In the genomic region with DNA sequence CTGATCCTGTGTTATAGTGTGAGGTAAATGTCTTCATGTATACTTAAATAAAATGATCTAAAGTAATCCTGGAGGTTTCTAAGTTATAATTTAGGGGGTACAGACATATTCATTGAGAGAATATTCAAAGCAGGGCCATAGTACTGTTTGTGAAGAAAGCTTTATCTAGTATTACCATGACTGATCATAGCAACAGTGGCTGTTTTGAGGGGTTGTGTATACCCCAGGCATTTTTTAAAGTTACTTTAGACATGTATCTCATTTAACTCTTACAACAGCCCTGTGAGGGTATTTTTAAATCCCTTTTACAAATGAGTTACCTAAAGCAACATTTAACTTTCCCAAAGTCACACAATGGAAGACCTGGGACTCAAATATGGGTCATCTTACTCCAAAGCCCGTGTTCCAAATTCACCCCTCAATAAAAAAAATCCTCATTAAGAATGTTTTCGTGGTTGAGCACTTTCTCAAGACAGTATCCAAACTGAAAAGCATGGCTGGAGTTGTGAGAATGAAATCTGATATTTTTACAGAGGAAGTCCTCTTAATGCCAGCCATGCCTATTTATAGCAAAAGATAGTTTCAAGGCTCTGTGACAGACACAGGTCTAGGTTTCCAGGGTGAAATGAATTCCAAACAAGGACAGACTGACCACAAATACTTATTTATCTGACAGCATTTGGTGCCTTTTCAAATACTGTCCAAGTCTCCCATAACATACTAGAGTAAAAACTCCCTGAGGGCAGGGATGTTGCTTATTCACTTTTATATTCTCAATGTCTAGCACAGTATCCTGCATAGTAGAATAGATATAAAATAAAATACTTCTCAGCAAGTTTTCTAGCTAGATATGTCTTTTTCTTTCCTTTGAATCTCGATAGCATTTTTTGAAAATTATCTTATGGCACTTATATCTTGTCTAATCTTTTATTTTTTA, we compare ENCODE assay signal across 9 cellular contexts. TPM values are rescaled to one million over a fixed set of nuclear protein-coding genes. Genes with fewer than 3 reads are reported as not detected.
A peak's percentile ranks its signal among the peaks of the same experiment; 100 is the strongest.
DNase-seq lines count a peak whose midpoint lies in the region; TF ChIP-seq lines count a peak whose summit lies in the region.
"Had no signal": no experiment of that assay in that cellular context is flagged by ENCODE, and none has a peak within 500 bp of the region (broad histone marks: within the 10 kb centered on the region; RNA-seq: fewer than 3 reads in every experiment).

No MANE protein-coding gene starts in this region.

- peaks cover 5% of the 10 kb centered on the region; the same call in 1 of the 2 replicates for H3F3A ChIP-seq in Loucy (ENCODE audit: low read depth)

- H3K27ac ChIP-seq in coronary artery (peak overlapping the region; percentile 79 to 92), trophoblast cell (ENCODE audit: low read depth, low read length) (peak overlapping the region; percentile 12)

- H3K9me3 ChIP-seq in Loucy (ENCODE audit: insufficient read depth, low read depth, low read length), result no peaks in the 10 kb centered on the region
- no peaks in the 10 kb centered on the region for H3K9me3 ChIP-seq in trophoblast cell (ENCODE audit: insufficient read depth, low read depth, low read length)

- no peak overlapping the region for H2AFZ ChIP-seq in Loucy (ENCODE audit: low read length)
- no peak overlapping the region for H2AFZ ChIP-seq in trophoblast cell (ENCODE audit: insufficient read depth, low read length, poor library complexity)

- no peak overlapping the region for H3K4ac ChIP-seq in trophoblast cell (ENCODE audit: low read depth, low read length)

- peak overlapping the region; percentile 9 for H3K4me2 ChIP-seq in Loucy (ENCODE audit: low read depth, low read length, poor library complexity, severe bottlenecking)
- H3K4me2 ChIP-seq in trophoblast cell (ENCODE audit: low read length), result no peak overlapping the region

- H3K14ac ChIP-seq in trophoblast cell (ENCODE audit: low read length), result no peak overlapping the region

- no peaks in the 10 kb centered on the region for H3K27me3 ChIP-seq in Loucy (ENCODE audit: insufficient read depth, low read length, poor library complexity, severe bottlenecking)
- no peaks in the 10 kb centered on the region for H3K27me3 ChIP-seq in trophoblast cell (ENCODE audit: insufficient read depth, low read length)

- H3K4me3 ChIP-seq in Loucy (ENCODE audit: low read length, poor library complexity, severe bottlenecking), result no peak overlapping the region
- no peak overlapping the region for H3K4me3 ChIP-seq in coronary artery
- no peak overlapping the region for H3K4me3 ChIP-seq in trophoblast cell (ENCODE audit: low read depth, low read length)

- TF ChIP-seq CTCF in Loucy (conservative IDR thresholded peaks at IDR 0.05; ENCODE audit: low read length) (no peak), coronary artery (IDR thresholded peaks at IDR 0.05) (no peak), GM20000 (IDR thresholded peaks at IDR 0.05; ENCODE audit: extremely low read depth, missing control alignments) (no peak)

- no peak overlapping the region for H4K8ac ChIP-seq in trophoblast cell (ENCODE audit: low read depth, low read length)

- H3K9me2 ChIP-seq in Loucy (replicated peaks; ENCODE audit: low read depth, low read length), result no peaks in the 10 kb centered on the region

- H3K79me1 ChIP-seq in trophoblast cell (ENCODE audit: low read length), result no peaks in the 10 kb centered on the region

- DNase-seq in GM03348 (ENCODE audit: low spot score) (peak; percentile 7), coronary artery (ENCODE audit: low spot score) (no peak), trophoblast cell (no peak), NCI-H2227 treated with DMSO at 0.1 percent for 48 hours (lab: John Stamatoyannopoulos, UW) (no peak), GM20000 (ENCODE audit: low spot score) (no peak), DMS79 (lab: John Stamatoyannopoulos, UW) (no peak)
- no peak for DNase-seq in activated CD4-positive, CD25-positive, alpha-beta regulatory T cell (lab: John Stamatoyannopoulos, UW)
- DNase-seq: NCI-H1694 treated with DMSO at 0.1 percent for 48 hours had no signal

- no peak overlapping the region for H3K23ac ChIP-seq in trophoblast cell (ENCODE audit: low read length)

- H4K12ac ChIP-seq in trophoblast cell (ENCODE audit: low read depth, low read length), result no peak overlapping the region

- WGBS in trophoblast cell (ENCODE audit: extremely low coverage, insufficient coverage, insufficient read length), result no CpG with 5 or more reads among the region's 3 CpGs

- H2AK5ac ChIP-seq in trophoblast cell (ENCODE audit: low read length), result no peak overlapping the region

- H3K9ac ChIP-seq in Loucy (ENCODE audit: low read depth, low read length, poor library complexity, severe bottlenecking), result no peak overlapping the region
- H3K9ac ChIP-seq in trophoblast cell (ENCODE audit: low read length), result no peak overlapping the region

- H3K79me2 ChIP-seq in Loucy (ENCODE audit: insufficient read depth, low read length) (no peaks in the 10 kb centered on the region), trophoblast cell (ENCODE audit: control insufficient read depth, insufficient read depth, low read length, poor library complexity) (peaks cover 2% of the 10 kb centered on the region)

- H3K4me1 ChIP-seq in Loucy (ENCODE audit: insufficient read depth, low read length, poor library complexity, severe bottlenecking), result peaks cover 33% of the 10 kb centered on the region
- H3K4me1 ChIP-seq in trophoblast cell (ENCODE audit: control insufficient read depth in 1 of 2, insufficient read depth in 2 of 2, low read length in 2 of 2), result peaks cover 2 to 3% of the 10 kb centered on the region in 2 experiments

- no peak overlapping the region for H3K18ac ChIP-seq in trophoblast cell (ENCODE audit: low read length)

- no peak overlapping the region for H2BK12ac ChIP-seq in trophoblast cell (ENCODE audit: low read length)

- H2BK120ac ChIP-seq in trophoblast cell (ENCODE audit: insufficient read depth, low read length, poor library complexity), result no peak overlapping the region

- no peak overlapping the region for H4K91ac ChIP-seq in trophoblast cell (ENCODE audit: low read depth, low read length)

- H4K20me1 ChIP-seq in Loucy (ENCODE audit: insufficient read depth, low read length, poor library complexity, severe bottlenecking), result no peaks in the 10 kb centered on the region

- H2BK5ac ChIP-seq in trophoblast cell (ENCODE audit: low read depth, low read length, poor library complexity), result no peak overlapping the region

- H3K36me3 ChIP-seq in Loucy (ENCODE audit: insufficient read depth, low read length) (no peaks in the 10 kb centered on the region), trophoblast cell (ENCODE audit: control insufficient read depth in 1 of 2, insufficient read depth in 2 of 2, low read length in 2 of 2) (peaks cover 7 to 15% of the 10 kb centered on the region in 2 experiments)

RNA-seq across cellular contexts. Expression of gene STOM, which starts 10.4 kb away (rescaled TPM):
- polyA plus RNA-seq in trophoblast cell (2013), result 125 and 136 TPM in 2 replicates
